In genomic region chr7:103987455-103987854, GRCh38 we compare ENCODE assay signal across 20 cellular contexts. TPM values are rescaled to one million over a fixed set of nuclear protein-coding genes. Genes with fewer than 3 reads are reported as not detected.
"Had no signal": no experiment of that assay in that cellular context is flagged by ENCODE, and none has a peak within 500 bp of the region (broad histone marks: within the 10 kb centered on the region; RNA-seq: fewer than 3 reads in every experiment).

No MANE protein-coding gene starts in this region.

- H3K27ac ChIP-seq: body of pancreas, esophagus muscularis mucosa, gastrocnemius medialis, testis, upper lobe of left lung, WERI-Rb-1 had no signal

- H3K4me3 ChIP-seq: body of pancreas, gastrocnemius medialis, upper lobe of left lung had no signal

- ATAC-seq: activated CD8-positive, alpha-beta memory T cell treated with anti-CD3 and anti-CD28 coated beads, Interleukin-2, amount 10 ng/mL, durations not matched to agents 7 days and 5 days; activated CD8-positive, alpha-beta T cell treated with anti-CD3 and anti-CD28 coated beads for 36 hours; body of pancreas; gastrocnemius medialis; natural killer cell treated with Interleukin-12 subunit alpha and Interleukin-12 subunit beta and Interleukin-15 and Interleukin-18, amount 100 ng/mL, for 72 hours; sciatic nerve; stimulated activated memory B cell treated with anti-CD40 and anti-IgM and Interleukin-4, amounts not matched to agents 10 μg/mL and 1 μg/mL and 100 μg/mL, for 72 hours; T-cell had no signal

- H3K36me3 ChIP-seq: esophagus muscularis mucosa, gastrocnemius medialis, upper lobe of left lung, WERI-Rb-1 had no signal

- H3K9me3 ChIP-seq: body of pancreas, esophagus muscularis mucosa, gastrocnemius medialis, testis, upper lobe of left lung had no signal

- DNase-seq: activated CD4-positive, alpha-beta T cell treated with anti-CD3 and anti-CD28 coated beads, Interleukin-2, amount 10 ng/mL, durations not matched to agents 7 days and 5 days; activated CD4-positive, CD25-positive, alpha-beta regulatory T cell treated with anti-CD3 and anti-CD28 coated beads, Interleukin-2, amount 50 U/mL, for 72 hours; activated CD8-positive, alpha-beta memory T cell treated with anti-CD3 and anti-CD28 coated beads, Interleukin-2, amount 10 ng/mL, durations not matched to agents 7 days and 5 days; activated CD8-positive, alpha-beta T cell treated with anti-CD3 and anti-CD28 coated beads for 36 hours; activated gamma-delta T cell treated with Interleukin-2 at 50 U/mL for 16 hours; anterior cingulate cortex; body of pancreas; gastrocnemius medialis; hypothalamus; occipital lobe; small intestine; stimulated activated CD4-positive, alpha-beta T cell treated with anti-CD3 and anti-CD28 coated beads, Interleukin-15, amount 100 ng/mL, for 24 hours; T-cell; testis; upper lobe of left lung; WERI-Rb-1 had no signal

- H3K27me3 ChIP-seq: testis had no signal

RNA-seq across cellular contexts. Expression of gene RELN, which starts 2.0 kb away (rescaled TPM):
- total RNA-seq: activated CD4-positive, alpha-beta T cell treated with anti-CD3 and anti-CD28 coated beads, Interleukin-2, amount 10 ng/mL, durations not matched to agents 7 days and 5 days; activated CD8-positive, alpha-beta memory T cell treated with anti-CD3 and anti-CD28 coated beads, Interleukin-2, amount 10 ng/mL, durations not matched to agents 7 days and 5 days; activated CD8-positive, alpha-beta T cell treated with anti-CD3 and anti-CD28 coated beads for 36 hours; natural killer cell treated with Interleukin-12 subunit alpha and Interleukin-12 subunit beta and Interleukin-15 and Interleukin-18, amount 100 ng/mL, for 72 hours had no signal
